Comparison of ENCODE assay signal across 1 cellular context in genomic region chr12:108689314-108690190, GRCh38.
TF ChIP-seq lines count a peak whose summit lies in the region.

No MANE protein-coding gene starts in this region.

TF ChIP-seq in K562, 482 proteins besides CTCF, POLR2A, EP300 and RAD21 (continued from another document and continues in another):
- no peak for TF ChIP-seq RERE (CRISPR knock-in tag; IDR thresholded peaks at IDR 0.05; ENCODE audit: borderline replicate concordance)
- no peak; the same call in 1 of the 2 replicates for TF ChIP-seq ATF7 (IDR thresholded peaks at IDR 0.05)
- TF ChIP-seq ADNP (tag; IDR thresholded peaks at IDR 0.05) = no peak
- TF ChIP-seq ZNF354B (CRISPR knock-in tag; IDR thresholded peaks at IDR 0.05) = no peak
- no peak for TF ChIP-seq ARHGAP35 (IDR thresholded peaks at IDR 0.05; ENCODE audit: partially characterized antibody)
- TF ChIP-seq CEBPG (CRISPR knock-in tag; IDR thresholded peaks at IDR 0.05) = no peak
- TF ChIP-seq CEBPG (tag; conservative IDR thresholded peaks at IDR 0.05 in 1 of 2, IDR thresholded peaks at IDR 0.05 in 1 of 2) = no peak
- TF ChIP-seq ZBTB49 (CRISPR knock-in tag; IDR thresholded peaks at IDR 0.05; ENCODE audit: borderline replicate concordance) = no peak
- no peak for TF ChIP-seq HNRNPK (IDR thresholded peaks at IDR 0.05; ENCODE audit: low read depth, low read length, poor library complexity, severe bottlenecking)
- TF ChIP-seq ARID3A (IDR thresholded peaks at IDR 0.05; ENCODE audit: borderline replicate concordance, low read depth, low read length) = peak; percentile 99
- no peak for TF ChIP-seq PHF20 (IDR thresholded peaks at IDR 0.05; ENCODE audit: partially characterized antibody)
- 0 out of 2 replicates have a peak, but pooled peaks have one; percentile 79 for TF ChIP-seq ZNF212 (CRISPR knock-in tag; IDR thresholded peaks at IDR 0.05)
- no peak for TF ChIP-seq FOXK1 (CRISPR knock-in tag; IDR thresholded peaks at IDR 0.05; ENCODE audit: borderline replicate concordance)
- 0 out of 2 replicates have a peak, but pooled peaks have one; percentile 36 for TF ChIP-seq MAFK (IDR thresholded peaks at IDR 0.05; ENCODE audit: low read length)
- TF ChIP-seq ZNF41 (CRISPR knock-in tag; conservative IDR thresholded peaks at IDR 0.05) = no peak; the same call in 1 of the 2 replicates
- TF ChIP-seq ELF2 (CRISPR knock-in tag; IDR thresholded peaks at IDR 0.05) = no peak
- TF ChIP-seq BCOR (IDR thresholded peaks at IDR 0.05) = no peak
- TF ChIP-seq NELFE (IDR thresholded peaks at IDR 0.05; ENCODE audit: insufficient read depth, insufficient read length) = no peak
- TF ChIP-seq HNRNPH1 (optimal IDR thresholded peaks at IDR 0.05; ENCODE audit: low read depth, low read length) = no peak
- TF ChIP-seq HEY1 (CRISPR knock-in tag; IDR thresholded peaks at IDR 0.05; ENCODE audit: borderline replicate concordance) = no peak
- TF ChIP-seq ZNF274 (IDR thresholded peaks at IDR 0.05; ENCODE audit: borderline replicate concordance, low read depth, low read length) = no peak
- TF ChIP-seq MEF2D (tag; conservative IDR thresholded peaks at IDR 0.05; ENCODE audit: low read depth) = no peak
- TF ChIP-seq TGIF2 (CRISPR knock-in tag; IDR thresholded peaks at IDR 0.05) = no peak
- TF ChIP-seq ARID1B (IDR thresholded peaks at IDR 0.05) = peak; percentile 96
- peak; percentile 17 for TF ChIP-seq NEUROD1 (IDR thresholded peaks at IDR 0.05; ENCODE audit: borderline replicate concordance, low read depth, low read length, partially characterized antibody)
- TF ChIP-seq BRCA1 (IDR thresholded peaks at IDR 0.05) = no peak
- TF ChIP-seq BRCA1 (CRISPR knock-in tag; IDR thresholded peaks at IDR 0.05) = no peak
- TF ChIP-seq DACH1 (IDR thresholded peaks at IDR 0.05; ENCODE audit: partially characterized antibody) = peak; percentile 42
- no peak for TF ChIP-seq ELK1 (CRISPR knock-in tag; IDR thresholded peaks at IDR 0.05)
- TF ChIP-seq ZNF277 (CRISPR knock-in tag; IDR thresholded peaks at IDR 0.05; ENCODE audit: borderline replicate concordance) = no peak
- TF ChIP-seq RBM25 (IDR thresholded peaks at IDR 0.05; ENCODE audit: low read depth, low read length, severe bottlenecking) = no peak
- no peak for TF ChIP-seq DLX4 (CRISPR knock-in tag; IDR thresholded peaks at IDR 0.05)
- no peak for TF ChIP-seq ZNF561 (CRISPR knock-in tag; conservative IDR thresholded peaks at IDR 0.05)
- TF ChIP-seq MBD1 (CRISPR knock-in tag; IDR thresholded peaks at IDR 0.05) = no peak
- TF ChIP-seq HMG20B (CRISPR knock-in tag; IDR thresholded peaks at IDR 0.05) = no peak
- TF ChIP-seq CTCFL (IDR thresholded peaks at IDR 0.05; ENCODE audit: borderline replicate concordance, insufficient read depth, low read depth, low read length, poor library complexity, severe bottlenecking) = peak; percentile 36
- TF ChIP-seq ZNF282 (CRISPR knock-in tag; IDR thresholded peaks at IDR 0.05) = no peak
- 0 out of 2 replicates have a peak, but pooled peaks have one; percentile 12 for TF ChIP-seq ELF1 (tag; IDR thresholded peaks at IDR 0.05)
- TF ChIP-seq COPS2 (conservative IDR thresholded peaks at IDR 0.05) = no peak
- no peak for TF ChIP-seq STAG1 (CRISPR knock-in tag; IDR thresholded peaks at IDR 0.05; ENCODE audit: borderline replicate concordance)
- no peak for TF ChIP-seq ETV5 (CRISPR knock-in tag; IDR thresholded peaks at IDR 0.05; ENCODE audit: low read depth)
- TF ChIP-seq ZNF444 (CRISPR knock-in tag; IDR thresholded peaks at IDR 0.05) = no peak
- TF ChIP-seq E4F1 (CRISPR knock-in tag; IDR thresholded peaks at IDR 0.05; ENCODE audit: borderline replicate concordance) = no peak
- TF ChIP-seq ZNF707 (CRISPR knock-in tag; conservative IDR thresholded peaks at IDR 0.05) = no peak
- 0 out of 2 replicates have a peak, but pooled peaks have one; percentile 11 for TF ChIP-seq MTA1 (IDR thresholded peaks at IDR 0.05; ENCODE audit: borderline replicate concordance)
- peak; percentile 61 for TF ChIP-seq GABPA (tag; conservative IDR thresholded peaks at IDR 0.05; ENCODE audit: low read depth)
- no peak for TF ChIP-seq NUFIP1 (IDR thresholded peaks at IDR 0.05; ENCODE audit: partially characterized antibody)
- TF ChIP-seq ZNF24 (IDR thresholded peaks at IDR 0.05) = no peak
- TF ChIP-seq SRSF1 (IDR thresholded peaks at IDR 0.05; ENCODE audit: low read depth, low read length) = no peak
- TF ChIP-seq NFXL1 (CRISPR knock-in tag; IDR thresholded peaks at IDR 0.05) = no peak
